In the genomic region with DNA sequence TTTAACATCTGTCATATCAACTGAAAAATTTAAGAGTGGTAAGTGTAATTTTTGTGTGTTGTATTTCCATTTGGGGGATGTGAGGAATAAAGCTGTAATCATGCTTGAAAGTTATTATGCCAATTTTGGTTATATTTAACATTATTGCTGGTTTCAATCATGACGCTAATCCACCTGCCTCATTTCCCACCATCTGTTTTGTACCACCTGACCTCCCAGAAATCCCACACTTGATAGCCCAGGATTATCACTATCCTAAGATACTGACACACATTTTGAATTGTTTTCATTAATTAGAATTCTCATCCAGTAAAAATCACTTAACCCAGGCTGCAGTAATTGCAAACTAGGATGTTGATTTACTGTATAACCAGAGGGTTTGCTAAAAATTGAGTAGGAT, we compare ENCODE assay signal across 25 cellular contexts.
"Had no signal": no experiment of that assay in that cellular context is flagged by ENCODE, and none has a peak within 500 bp of the region (broad histone marks: within the 10 kb centered on the region; RNA-seq: fewer than 3 reads in every experiment).

No MANE protein-coding gene starts in this region.

- H3K27me3 ChIP-seq: suprapubic skin, thyroid gland, tibial artery, upper lobe of left lung, uterus, vagina had no signal

- H3K9me3 ChIP-seq: stomach, suprapubic skin, thoracic aorta, thyroid gland, tibial artery, tibial nerve, transverse colon, upper lobe of right lung, uterus, vagina had no signal

- FAIRE-seq: urothelium cell line had no signal

- H3K27ac ChIP-seq: stomach, suprapubic skin, thoracic aorta, thyroid gland, tibial artery, tibial nerve, transverse colon, upper lobe of left lung, upper lobe of right lung, uterus, vagina had no signal

- H3K4me1 ChIP-seq: stomach, suprapubic skin, thyroid gland, tibial artery, transverse colon, upper lobe of left lung, upper lobe of right lung, uterus, vagina had no signal

- DNase-seq: stimulated activated CD4-positive, alpha-beta T cell treated with anti-CD3 and anti-CD28 coated beads, Interleukin-2, amount 100 ng/mL, for 48 hours; stimulated activated CD4-positive, alpha-beta T cell treated with anti-CD3 and anti-CD28 coated beads, Interleukin-4, amount 100 ng/mL, for 1 hour; stimulated activated CD4-positive, alpha-beta T cell treated with anti-CD3 and anti-CD28 coated beads, Interleukin-4, amount 100 ng/mL, for 24 hours; stimulated activated CD4-positive, alpha-beta T cell treated with anti-CD3 and anti-CD28 coated beads, Interleukin-4, amount 100 ng/mL, for 4 hours; stimulated activated CD8-positive, alpha-beta memory T cell treated with anti-CD3 and anti-CD28 coated beads, Interleukin-4, amount 100 ng/mL, for 48 hours; stimulated activated naive B cell treated with anti-CD40 and anti-IgM and Interleukin-4, amounts not matched to agents 10 μg/mL and 1 μg/mL and 100 μg/mL, for 72 hours; stimulated activated naive CD4-positive, alpha-beta T cell; stimulated activated naive CD4-positive, alpha-beta T cell treated with Interleukin-2 at 50 U/mL for 16 hours; stimulated activated naive CD8-positive, alpha-beta T cell treated with anti-CD3 and anti-CD28 coated beads, Interleukin-15, amount 100 ng/mL, for 72 hours; stimulated activated naive CD8-positive, alpha-beta T cell treated with anti-CD3 and anti-CD28 coated beads, Interleukin-15, Interleukin-2, amounts not matched to agents 100 U/mL and 50 U/mL, for 24 hours; stomach; substantia nigra; thyroid gland; tibial artery; transverse colon; trophoblast cell; upper lobe of left lung; upper lobe of right lung; uterus had no signal

- H3K4me3 ChIP-seq: stomach, suprapubic skin, thoracic aorta, thyroid gland, tibial artery, tibial nerve, transverse colon, upper lobe of left lung, upper lobe of right lung, uterus, vagina had no signal

- H3K36me3 ChIP-seq: stomach, suprapubic skin, thoracic aorta, thyroid gland, tibial artery, tibial nerve, transverse colon, upper lobe of left lung, upper lobe of right lung, uterus, vagina had no signal

- ATAC-seq: stimulated activated effector memory CD8-positive, alpha-beta T cell treated with anti-CD3 and anti-CD28 coated beads, Interleukin-12 subunit alpha, Interleukin-12 subunit beta, amount 100 ng/mL, for 72 hours; stimulated activated naive B cell treated with anti-CD40 and anti-IgM and Interleukin-4, amounts not matched to agents 10 μg/mL and 1 μg/mL and 100 μg/mL, for 72 hours; stimulated activated naive CD8-positive, alpha-beta T cell treated with anti-CD3 and anti-CD28 coated beads, Interleukin-15, amount 100 ng/mL, for 72 hours; stimulated activated naive CD8-positive, alpha-beta T cell treated with anti-CD3 and anti-CD28 coated beads, Interleukin-15, Interleukin-2, amounts not matched to agents 100 U/mL and 50 U/mL, for 24 hours; upper lobe of right lung had no signal
